1 cellular context compared by ENCODE assay signal in the genomic region with DNA sequence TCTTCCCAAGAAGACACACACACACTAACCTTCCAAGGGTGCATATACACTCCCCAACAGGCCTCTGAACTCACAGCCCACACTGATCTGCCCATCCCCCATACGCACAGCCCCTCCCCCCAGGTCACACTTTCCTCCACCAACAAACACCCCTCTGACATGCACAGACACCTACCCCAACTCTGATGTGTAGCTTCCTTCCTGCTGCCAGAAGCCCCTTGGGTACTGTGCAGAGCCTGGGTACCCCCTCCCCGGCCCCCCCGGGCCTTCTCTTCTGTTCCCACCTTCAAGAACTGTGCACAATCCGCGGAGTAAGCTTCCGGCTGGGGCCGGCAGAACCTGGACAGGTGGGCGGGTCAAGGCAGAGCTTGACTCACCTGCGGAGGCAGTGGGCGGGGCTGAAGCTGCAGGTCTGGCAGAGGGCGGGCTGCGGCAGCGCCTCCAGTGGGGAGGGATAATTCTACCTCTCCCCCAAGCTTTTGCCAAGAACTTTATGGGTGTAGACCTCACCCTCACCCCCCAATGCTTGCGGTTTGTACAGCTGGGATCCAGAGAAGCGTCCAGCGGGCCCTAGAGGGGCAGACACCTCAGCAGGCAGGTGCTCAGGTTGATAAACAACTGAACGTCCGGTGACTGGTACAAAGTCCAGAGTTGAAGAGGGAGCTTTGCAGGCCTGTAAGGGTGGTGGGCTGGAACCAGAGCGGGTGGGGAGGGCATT.
TF ChIP-seq lines count a peak whose summit lies in the region.

TSS of gene C1orf210 (minus strand) at position 313 of the 718 bp plus-strand sequence. CDS start 2,311 bp downstream, outside the sequence.

TF ChIP-seq in HepG2, 621 proteins besides CTCF, POLR2A, EP300 and RAD21 (continued from another document and continues in another):
- TF ChIP-seq, protein P1, sequence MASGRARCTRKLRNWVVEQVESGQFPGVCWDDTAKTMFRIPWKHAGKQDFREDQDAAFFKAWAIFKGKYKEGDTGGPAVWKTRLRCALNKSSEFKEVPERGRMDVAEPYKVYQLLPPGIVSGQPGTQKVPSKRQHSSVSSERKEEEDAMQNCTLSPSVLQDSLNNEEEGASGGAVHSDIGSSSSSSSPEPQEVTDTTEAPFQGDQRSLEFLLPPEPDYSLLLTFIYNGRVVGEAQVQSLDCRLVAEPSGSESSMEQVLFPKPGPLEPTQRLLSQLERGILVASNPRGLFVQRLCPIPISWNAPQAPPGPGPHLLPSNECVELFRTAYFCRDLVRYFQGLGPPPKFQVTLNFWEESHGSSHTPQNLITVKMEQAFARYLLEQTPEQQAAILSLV (CRISPR knock-in tag; IDR thresholded peaks at IDR 0.05; ENCODE audit: borderline replicate concordance), result no peak
- TF ChIP-seq FOXP1 (IDR thresholded peaks at IDR 0.05) (no peak), FOXP1 (CRISPR knock-in tag; IDR thresholded peaks at IDR 0.05) (peak; percentile 53; the same call in 1 of the 2 replicates), TERF1 (CRISPR knock-in tag; IDR thresholded peaks at IDR 0.05) (no peak), HINFP (CRISPR knock-in tag; IDR thresholded peaks at IDR 0.05; ENCODE audit: low read depth) (peak; percentile 89), LCORL (IDR thresholded peaks at IDR 0.05) (no peak), LCORL (CRISPR knock-in tag; IDR thresholded peaks at IDR 0.05) (peak; percentile 29; the same call in 1 of the 2 replicates), NPAS2 (CRISPR knock-in tag; IDR thresholded peaks at IDR 0.05; ENCODE audit: borderline replicate concordance) (no peak), CHD4 (IDR thresholded peaks at IDR 0.05; ENCODE audit: borderline replicate concordance, low read length) (no peak), THAP11 (CRISPR knock-in tag; IDR thresholded peaks at IDR 0.05) (no peak), FOXK2 (IDR thresholded peaks at IDR 0.05) (no peak), FOXO4 (CRISPR knock-in tag; conservative IDR thresholded peaks at IDR 0.05) (no peak), ZFP90 (CRISPR knock-in tag; IDR thresholded peaks at IDR 0.05; ENCODE audit: borderline replicate concordance) (no peak), GATAD2A (CRISPR knock-in tag; IDR thresholded peaks at IDR 0.05) (peak; percentile 35), MIER2 (CRISPR knock-in tag; IDR thresholded peaks at IDR 0.05) (no peak), ZNF660 (CRISPR knock-in tag; IDR thresholded peaks at IDR 0.05; ENCODE audit: borderline replicate concordance, low read depth) (no peak), GFI1 (CRISPR knock-in tag; IDR thresholded peaks at IDR 0.05; ENCODE audit: borderline replicate concordance) (no peak), MED13 (CRISPR knock-in tag; IDR thresholded peaks at IDR 0.05) (no peak), ZNF224 (CRISPR knock-in tag; IDR thresholded peaks at IDR 0.05) (0 out of 2 replicates have a peak, but pooled peaks have one; percentile 12), ATF5 (CRISPR knock-in tag; IDR thresholded peaks at IDR 0.05; ENCODE audit: low read depth) (no peak), ZNF772 (CRISPR knock-in tag; IDR thresholded peaks at IDR 0.05) (0 out of 2 replicates have a peak, but pooled peaks have one; percentile 21), GMEB2 (CRISPR knock-in tag; IDR thresholded peaks at IDR 0.05; ENCODE audit: low read depth) (no peak), ZNF367 (CRISPR knock-in tag; IDR thresholded peaks at IDR 0.05; ENCODE audit: borderline replicate concordance) (no peak), BATF2 (CRISPR knock-in tag; IDR thresholded peaks at IDR 0.05) (no peak), GLMP (CRISPR knock-in tag; IDR thresholded peaks at IDR 0.05; ENCODE audit: borderline replicate concordance) (no peak), ATF7 (IDR thresholded peaks at IDR 0.05) (no peak), ATF7 (CRISPR knock-in tag; IDR thresholded peaks at IDR 0.05) (no peak), RXRA (CRISPR knock-in tag; IDR thresholded peaks at IDR 0.05) (no peak), TBL1XR1 (IDR thresholded peaks at IDR 0.05; ENCODE audit: borderline replicate concordance, low read length, partially characterized antibody) (no peak), ZNF274 (CRISPR knock-in tag; IDR thresholded peaks at IDR 0.05) (no peak), ZNF704 (CRISPR knock-in tag; IDR thresholded peaks at IDR 0.05; ENCODE audit: borderline replicate concordance) (no peak), ZNF333 (CRISPR knock-in tag; IDR thresholded peaks at IDR 0.05; ENCODE audit: borderline replicate concordance) (0 out of 2 replicates have a peak, but pooled peaks have one; percentile 21), BRF2 (CRISPR knock-in tag; IDR thresholded peaks at IDR 0.05) (no peak), ADNP (CRISPR knock-in tag; IDR thresholded peaks at IDR 0.05) (no peak), ZKSCAN5 (CRISPR knock-in tag; IDR thresholded peaks at IDR 0.05) (no peak), ZMAT5 (CRISPR knock-in tag; IDR thresholded peaks at IDR 0.05; ENCODE audit: borderline replicate concordance, low read depth) (no peak), PREB (CRISPR knock-in tag; IDR thresholded peaks at IDR 0.05) (no peak), DPF2 (CRISPR knock-in tag; IDR thresholded peaks at IDR 0.05; ENCODE audit: borderline replicate concordance, low read depth) (peak; percentile 29; the same call in 1 of the 2 replicates), ZNF138 (CRISPR knock-in tag; IDR thresholded peaks at IDR 0.05; ENCODE audit: low read depth) (0 out of 2 replicates have a peak, but pooled peaks have one; percentile 31), ZNF616 (CRISPR knock-in tag; IDR thresholded peaks at IDR 0.05; ENCODE audit: low read depth) (0 out of 2 replicates have a peak, but pooled peaks have one; percentile 30), SCMH1 (CRISPR knock-in tag; IDR thresholded peaks at IDR 0.05; ENCODE audit: borderline replicate concordance) (no peak)
- TF ChIP-seq, protein P2, sequence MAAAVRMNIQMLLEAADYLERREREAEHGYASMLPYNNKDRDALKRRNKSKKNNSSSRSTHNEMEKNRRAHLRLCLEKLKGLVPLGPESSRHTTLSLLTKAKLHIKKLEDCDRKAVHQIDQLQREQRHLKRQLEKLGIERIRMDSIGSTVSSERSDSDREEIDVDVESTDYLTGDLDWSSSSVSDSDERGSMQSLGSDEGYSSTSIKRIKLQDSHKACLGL (CRISPR knock-in tag; IDR thresholded peaks at IDR 0.05), result no peak
- TF ChIP-seq, protein P3, sequence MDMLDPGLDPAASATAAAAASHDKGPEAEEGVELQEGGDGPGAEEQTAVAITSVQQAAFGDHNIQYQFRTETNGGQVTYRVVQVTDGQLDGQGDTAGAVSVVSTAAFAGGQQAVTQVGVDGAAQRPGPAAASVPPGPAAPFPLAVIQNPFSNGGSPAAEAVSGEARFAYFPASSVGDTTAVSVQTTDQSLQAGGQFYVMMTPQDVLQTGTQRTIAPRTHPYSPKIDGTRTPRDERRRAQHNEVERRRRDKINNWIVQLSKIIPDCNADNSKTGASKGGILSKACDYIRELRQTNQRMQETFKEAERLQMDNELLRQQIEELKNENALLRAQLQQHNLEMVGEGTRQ (IDR thresholded peaks at IDR 0.05; ENCODE audit: low read depth, low read length), result no peak
- TF ChIP-seq, protein P3 (CRISPR knock-in tag; IDR thresholded peaks at IDR 0.05; ENCODE audit: borderline replicate concordance), result no peak
